8 cellular contexts compared by ENCODE assay signal in genomic region chr5:157571357-157571827, GRCh38. TPM values are rescaled to one million over a fixed set of nuclear protein-coding genes. Genes with fewer than 3 reads are reported as not detected.
A peak's percentile ranks its signal among the peaks of the same experiment; 100 is the strongest.
DNase-seq lines count a peak whose midpoint lies in the region; ATAC-seq, FAIRE-seq and TF ChIP-seq lines count a peak whose summit lies in the region.

No MANE protein-coding gene starts in this region.

- no peak overlapping the region for H3K9ac ChIP-seq in DND-41 (ENCODE audit: low read depth, low read length)

- H3K4me1 ChIP-seq in DND-41 (ENCODE audit: insufficient read depth, low read length) (peaks cover 19% of the 10 kb centered on the region), small intestine (ENCODE audit: control insufficient read depth in 2 of 2, insufficient read depth in 1 of 2, low read depth in 1 of 2, low read length in 1 of 2) (no peaks in the 10 kb centered on the region)

- no peaks in the 10 kb centered on the region for H3K9me3 ChIP-seq in DND-41 (ENCODE audit: insufficient read depth, low read length, severe bottlenecking)
- no peaks in the 10 kb centered on the region for H3K9me3 ChIP-seq in small intestine (ENCODE audit: control insufficient read depth, low read depth)

- H3K4me3 ChIP-seq in DND-41 (ENCODE audit: low read depth in 1 of 2, low read length in 2 of 2): no peak overlapping the region
- H3K4me3 ChIP-seq in fibroblast of the aortic adventitia (ENCODE audit: low read depth, low read length): no peak overlapping the region
- H3K4me3 ChIP-seq in small intestine (ENCODE audit: low read depth in 1 of 2, low read length in 2 of 2): no peak overlapping the region

- H2AFZ ChIP-seq in DND-41 (ENCODE audit: low read depth, low read length): no peak overlapping the region

- FAIRE-seq in small intestine (lab: Jason Lieb, UNC): no peak

- in situ Hi-C loops in G401 (cut with HindIII; ENCODE audit: low sequenced_read_pairs): no loop called here

- H3K36me3 ChIP-seq in DND-41 (ENCODE audit: insufficient read depth, low read length) (no peaks in the 10 kb centered on the region), small intestine (ENCODE audit: control insufficient read depth in 2 of 2, insufficient read depth in 2 of 2, low read length in 2 of 2) (no peaks in the 10 kb centered on the region)

- H3K27me3 ChIP-seq in DND-41 (ENCODE audit: insufficient read depth, low read length, poor library complexity) (peaks cover 5% of the 10 kb centered on the region), small intestine (ENCODE audit: control insufficient read depth in 2 of 2, insufficient read depth in 2 of 2, low read length in 2 of 2) (peaks cover 0 to 4% of the 10 kb centered on the region in 2 donors)

- H3K27ac ChIP-seq in DND-41 (ENCODE audit: low read length): no peak overlapping the region
- peak overlapping the region in 1 of 2 donors; percentile 16 for H3K27ac ChIP-seq in small intestine (ENCODE audit: low read depth in 1 of 2, low read length in 1 of 2)

- ATAC-seq in DND-41 (ENCODE audit: insufficient read depth, low read depth) (no peak), GM19397 (IDR thresholded peaks at IDR 0.05; ENCODE audit: unreplicated experiment) (peak; percentile 90), HG03378 (IDR thresholded peaks at IDR 0.05; ENCODE audit: unreplicated experiment) (peak; percentile 99)

- 0 out of 2 replicates have a peak, but pooled peaks cover 4% of the 10 kb centered on the region for H3K79me2 ChIP-seq in DND-41 (ENCODE audit: insufficient read depth, low read length)

- TF ChIP-seq CTCF in DND-41 (IDR thresholded peaks at IDR 0.05; ENCODE audit: borderline replicate concordance, extremely low read depth, low read length, poor library complexity, severe bottlenecking): no peak
- TF ChIP-seq CTCF in fibroblast of the aortic adventitia (IDR thresholded peaks at IDR 0.05; ENCODE audit: insufficient read depth, low read length): no peak

- peaks cover 5% of the 10 kb centered on the region; the same call in 1 of the 2 replicates for H4K20me1 ChIP-seq in DND-41 (ENCODE audit: insufficient read depth, low read length)

- 40 to 54% (median 46%) methylated on average over 6 of the region's 6 CpGs for WGBS in small intestine, 3 donors

- H3K4me2 ChIP-seq in DND-41 (ENCODE audit: insufficient read depth, low read length): no peak overlapping the region

- DNase-seq in DND-41: peak; percentile 18
- peak; percentile 13 for DNase-seq in T-helper 22 cell (ENCODE audit: low read depth)
- peak; percentile 55 for DNase-seq in fibroblast of the aortic adventitia (ENCODE audit: low read depth)
- DNase-seq in small intestine: peak; percentile 23
- no peak for DNase-seq in amniotic stem cell (lab: John Stamatoyannopoulos, UW)
- DNase-seq in G401 (ENCODE audit: low spot score): no peak

RNA-seq across cellular contexts. Expression of gene ADAM19, which starts 4.2 kb away (rescaled TPM):
- 11.2 and 15.5 TPM in 2 replicates for total RNA-seq in fibroblast of the aortic adventitia (ENCODE audit: low replicate concordance)
- polyA plus RNA-seq in small intestine: 1 to 10 TPM in 1 of 3 donors, under 1 TPM in 2; 0.67 to 3.6 (median 0.81) TPM
- total RNA-seq in G401 (2014; rRNA removed; shearing (Covaris generic)): 0.17 and 0.55 TPM in 2 replicates

Comparison
In these comparisons a context has a peak if more than half of its experiments do, and no peak if none do; other contexts are left out.
1. DNase-seq: peak in DND-41 (single experiment), T-helper 22 cell (single experiment), fibroblast of the aortic adventitia (single experiment) and small intestine (single experiment); none in amniotic stem cell (single experiment) and G401 (single experiment).